ENCODE assay signal across 9 cellular contexts in genomic region chr1:184152502-184152901, GRCh38.
A peak's percentile ranks its signal among the peaks of the same experiment; 100 is the strongest.
DNase-seq lines count a peak whose midpoint lies in the region; ATAC-seq and TF ChIP-seq lines count a peak whose summit lies in the region.
"Had no signal": no experiment of that assay in that cellular context is flagged by ENCODE, and none has a peak within 500 bp of the region (broad histone marks: within the 10 kb centered on the region; RNA-seq: fewer than 3 reads in every experiment).

No MANE protein-coding gene starts in this region.

- no peak overlapping the region for H2BK15ac ChIP-seq in H9 (ENCODE audit: low read depth, low read length)

- H3K27me3 Mint-ChIP-seq in T-helper 17 cell (peaks cover 34% of the 10 kb centered on the region), H9 (ENCODE audit: low read depth) (peaks cover 7% of the 10 kb centered on the region)

- no peak overlapping the region for H2BK120ac ChIP-seq in H9 (ENCODE audit: low read depth, low read length, poor library complexity, severe bottlenecking)

- TF ChIP-seq POLR2A in gastroesophageal sphincter (IDR thresholded peaks at IDR 0.05), result no peak

- peaks cover 7% of the 10 kb centered on the region for H3K36me3 Mint-ChIP-seq in T-helper 17 cell (ENCODE audit: low read depth)
- H3K36me3 Mint-ChIP-seq in H9 (ENCODE audit: insufficient read depth in 1 of 3, low read depth in 3 of 3), result no peaks in the 10 kb centered on the region

- H3K9ac ChIP-seq in H9 (ENCODE audit: extremely low read depth, insufficient read length, low read length), result no peak overlapping the region

- H2AK5ac ChIP-seq in H9 (ENCODE audit: insufficient read length, low read length), result no peak overlapping the region

- no peak overlapping the region for H2AFZ ChIP-seq in H9 (ENCODE audit: low read length)

- H3K56ac ChIP-seq in H9 (ENCODE audit: insufficient read length, low read depth, low read length), result no peak overlapping the region

- H3K79me1 ChIP-seq in H9 (ENCODE audit: insufficient read depth, low read depth, low read length, poor library complexity, severe bottlenecking), result no peaks in the 10 kb centered on the region

- H3K79me2 ChIP-seq in H9 (ENCODE audit: insufficient read depth, low read length), result no peaks in the 10 kb centered on the region

- H3K4me3 ChIP-seq in gastroesophageal sphincter, result peak overlapping the region; percentile 4 to 44

- H3K4me1 Mint-ChIP-seq in T-helper 17 cell (peaks cover 11% of the 10 kb centered on the region), H9 (peaks cover 31 to 38% of the 10 kb centered on the region in 2 experiments)

- DNase-seq in DMS53 treated with DMSO at 0.1 percent for 48 hours (lab: John Stamatoyannopoulos, UW; ENCODE audit: unreplicated experiment) (peak; percentile 17), T-helper 17 cell (no peak), retina (peak; percentile 13), H9 (no peak), mesenteric fat pad (ENCODE audit: low spot score) (no peak)
- no peak for DNase-seq in stimulated activated CD8-positive, alpha-beta memory T cell treated with anti-CD3 and anti-CD28 coated beads, Interleukin-4, amount 100 ng/mL, for 48 hours
- DNase-seq: NCI-H2107 had no signal

- no peak overlapping the region for H2BK20ac ChIP-seq in H9 (ENCODE audit: low read depth, low read length, poor library complexity, severe bottlenecking)

- TF ChIP-seq CTCF in gastroesophageal sphincter (IDR thresholded peaks at IDR 0.05) (no peak), H9 (conservative IDR thresholded peaks at IDR 0.05) (no peak)

- H3K4me3 Mint-ChIP-seq in T-helper 17 cell, result peak overlapping the region; percentile 67
- no peak overlapping the region for H3K4me3 Mint-ChIP-seq in H9

- no peak overlapping the region for H3K18ac ChIP-seq in H9 (ENCODE audit: insufficient read length, low read depth, low read length)

- H3K4me2 ChIP-seq in H9 (ENCODE audit: insufficient read depth, insufficient read length, low read length), result no peak overlapping the region

- H2BK5ac ChIP-seq in H9 (ENCODE audit: insufficient read length, low read length), result no peak overlapping the region

- H3K4me1 ChIP-seq in gastroesophageal sphincter (peaks cover 3 to 31% (median 12%) of the 10 kb centered on the region in 3 donors), H9 (ENCODE audit: insufficient read depth, low read length) (peaks cover 3% of the 10 kb centered on the region; the same call in 1 of the 2 replicates)

- H3K4ac ChIP-seq in H9 (ENCODE audit: low read depth, low read length), result no peak overlapping the region

- no peak overlapping the region for H3K27ac Mint-ChIP-seq in T-helper 17 cell
- H3K27ac Mint-ChIP-seq in H9, result no peak overlapping the region

- no peak overlapping the region for H3K14ac ChIP-seq in H9 (ENCODE audit: insufficient read depth, low read length)

- H3K27ac ChIP-seq in gastroesophageal sphincter, result peak overlapping the region in 3 of 4 donors; percentile 67 to 71 (median 71)
- H3K27ac ChIP-seq in H9 (ENCODE audit: insufficient read length, low read depth, low read length), result no peak overlapping the region

- H4K20me1 ChIP-seq in H9 (ENCODE audit: control insufficient read depth, insufficient read depth, insufficient read length), result no peaks in the 10 kb centered on the region

- TF ChIP-seq EP300 in gastroesophageal sphincter (IDR thresholded peaks at IDR 0.05), result no peak

- H2BK12ac ChIP-seq in H9 (ENCODE audit: insufficient read length, low read depth, low read length), result no peak overlapping the region

- no peak for ATAC-seq in T-helper 17 cell
- peak; percentile 35 for ATAC-seq in gastroesophageal sphincter
- no peak for ATAC-seq in GM18502 (IDR thresholded peaks at IDR 0.05; ENCODE audit: poor library complexity, unreplicated experiment)

- H4K5ac ChIP-seq in H9 (ENCODE audit: insufficient read length, low read depth, low read length), result no peak overlapping the region

- no peaks in the 10 kb centered on the region for H3K23me2 ChIP-seq in H9 (ENCODE audit: insufficient read length, low read depth, low read length, poor library complexity, severe bottlenecking)

- no peak overlapping the region for H3K23ac ChIP-seq in H9 (ENCODE audit: insufficient read length, low read depth, low read length)

- H3K9me3 ChIP-seq in T-helper 17 cell (ENCODE audit: control insufficient read depth, low read length, poor library complexity, severe bottlenecking) (no peaks in the 10 kb centered on the region), gastroesophageal sphincter (no peaks in the 10 kb centered on the region), H9 (ENCODE audit: control insufficient read depth, low read depth, low read length) (no peaks in the 10 kb centered on the region)

- no peak overlapping the region for H4K8ac ChIP-seq in H9 (replicated peaks; ENCODE audit: insufficient read length, low read depth, low read length)

- WGBS in gastroesophageal sphincter (ENCODE audit: low coverage in 1 of 2), 2 donors, result 14 to 45% methylated on average over 7 to 8 of the region's 9 CpGs
- WGBS in H9 (ENCODE audit: extremely low coverage, insufficient read length, low lambda C conversion rate), result no CpG with 5 or more reads among the region's 9 CpGs

- no peaks in the 10 kb centered on the region for H3K9me3 Mint-ChIP-seq in H9

- H4K91ac ChIP-seq in H9 (ENCODE audit: insufficient read length, low read depth, low read length), result no peak overlapping the region

- H3K27me3 ChIP-seq in gastroesophageal sphincter, result no peaks in the 10 kb centered on the region
- H3K27me3 ChIP-seq in H9 (ENCODE audit: insufficient read depth, low read length), result no peaks in the 10 kb centered on the region

- H3T11ph ChIP-seq in H9 (ENCODE audit: low read length), result no peak overlapping the region

- H3K36me3 ChIP-seq in gastroesophageal sphincter, result no peaks in the 10 kb centered on the region

Comparison
In these comparisons a context has a peak if more than half of its experiments do, and no peak if none do; other contexts are left out.
1. DNase-seq: peak in DMS53 treated with DMSO at 0.1 percent for 48 hours (single experiment) and retina (single experiment); none in T-helper 17 cell (0 of 3), H9 (single experiment), mesenteric fat pad (single experiment) and stimulated activated CD8-positive, alpha-beta memory T cell treated with anti-CD3 and anti-CD28 coated beads, Interleukin-4, amount 100 ng/mL, for 48 hours (single experiment).